In the genomic region with DNA sequence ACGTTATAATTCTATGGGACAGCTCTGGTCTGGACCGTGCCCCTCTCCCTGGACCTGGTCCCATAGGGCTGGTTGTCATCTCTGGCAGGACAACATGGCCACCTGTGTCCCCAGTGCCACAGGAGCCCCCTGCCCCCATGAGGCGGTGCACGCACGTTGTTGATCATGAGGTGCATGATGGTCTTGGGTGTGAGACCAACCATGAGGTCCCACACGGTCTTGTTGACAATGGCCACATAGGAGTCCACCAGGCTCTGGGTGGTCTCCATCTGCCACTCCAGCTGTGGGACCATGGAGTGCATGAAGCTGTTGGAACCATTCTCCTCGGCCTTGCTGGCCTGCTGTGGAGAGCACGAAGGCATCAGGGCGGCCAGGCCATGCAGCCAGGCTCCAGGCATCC, we compare ENCODE assay signal across 5 cellular contexts. TPM values are rescaled to one million over a fixed set of nuclear protein-coding genes. Genes with fewer than 3 reads are reported as not detected.
"Had no signal": no experiment of that assay in that cellular context is flagged by ENCODE, and none has a peak within 500 bp of the region (broad histone marks: within the 10 kb centered on the region; RNA-seq: fewer than 3 reads in every experiment).

No MANE protein-coding gene starts in this region.

- H2AFZ ChIP-seq: GM23338 had no signal

- H3K4me3 ChIP-seq: GM23338 had no signal

- DNase-seq: H9, HCEC 1CT, IMR-90 had no signal

- H3K4me2 ChIP-seq: GM23338 had no signal

RNA-seq across cellular contexts. Expression of gene GOLGA6D, which starts 19.7 kb away (rescaled TPM):
- total RNA-seq: IMR-90 had no signal
- polyA plus RNA-seq: IMR-90 had no signal

RNA-seq across cellular contexts. Expression of gene GOLGA6C, which starts 44.2 kb away (rescaled TPM):
- total RNA-seq: H9, HT-29, IMR-90 had no signal
- polyA plus RNA-seq: IMR-90 had no signal
